Comparison of ENCODE assay signal across 9 cellular contexts in genomic region chr14:91367173-91368171, GRCh38. TPM values are rescaled to one million over a fixed set of nuclear protein-coding genes. Genes with fewer than 3 reads are reported as not detected.
DNase-seq lines count a peak whose midpoint lies in the region; ATAC-seq and TF ChIP-seq lines count a peak whose summit lies in the region.
"Had no signal": no experiment of that assay in that cellular context is flagged by ENCODE, and none has a peak within 500 bp of the region (broad histone marks: within the 10 kb centered on the region; RNA-seq: fewer than 3 reads in every experiment).

No MANE protein-coding gene starts in this region.

- H3K4me2 ChIP-seq in DND-41 (ENCODE audit: insufficient read depth, low read length) = no peak overlapping the region

- peaks cover 10% of the 10 kb centered on the region for H3K36me3 Mint-ChIP-seq in T-helper 1 cell treated with Interleukin-12 subunit alpha and Interleukin-12 subunit beta and Interleukin-4 antibody, amounts not matched to agents 30 μg/mL and 1 μg/mL, for 36 hours (ENCODE audit: low read depth)

- H4K20me1 ChIP-seq in DND-41 (ENCODE audit: insufficient read depth, low read length) = peaks cover 82% of the 10 kb centered on the region

- ATAC-seq in DND-41 (ENCODE audit: insufficient read depth, low read depth) (peak; percentile 47), GM19351 (IDR thresholded peaks at IDR 0.05; ENCODE audit: unreplicated experiment) (peak; percentile 74), HG03354 (IDR thresholded peaks at IDR 0.05; ENCODE audit: poor library complexity, severe bottlenecking, unreplicated experiment) (peak; percentile 81)

- TF ChIP-seq CTCF in DND-41 (IDR thresholded peaks at IDR 0.05; ENCODE audit: borderline replicate concordance, extremely low read depth, low read length, poor library complexity, severe bottlenecking) (no peak), choroid plexus epithelial cell (conservative IDR thresholded peaks at IDR 0.05; ENCODE audit: low read depth, low read length) (no peak)

- H3K4me3 Mint-ChIP-seq in T-helper 1 cell treated with Interleukin-12 subunit alpha and Interleukin-12 subunit beta and Interleukin-4 antibody, amounts not matched to agents 30 μg/mL and 1 μg/mL, for 36 hours = peak overlapping the region; percentile 68

- H3K4me3 ChIP-seq in DND-41 (ENCODE audit: low read depth in 1 of 2, low read length in 2 of 2) (no peak overlapping the region), choroid plexus epithelial cell (ENCODE audit: low read depth, low read length) (no peak overlapping the region)
- H3K4me3 ChIP-seq: SJSA1 had no signal

- peak; percentile 29 for DNase-seq in DND-41
- DNase-seq in choroid plexus epithelial cell (ENCODE audit: low read depth) = peak; percentile 35
- peak; percentile 65 for DNase-seq in stimulated activated CD4-positive, alpha-beta T cell treated with anti-CD3 and anti-CD28 coated beads, Interleukin-4, amount 100 ng/mL, for 24 hours
- DNase-seq in SK-N-DZ (ENCODE audit: low spot score) = no peak
- DNase-seq in retina = no peak

- no peaks in the 10 kb centered on the region; the same call in 1 of the 2 replicates for H3K36me3 ChIP-seq in DND-41 (ENCODE audit: insufficient read depth, low read length)
- H3K36me3 ChIP-seq: SJSA1 had no signal

- H3K9me3 Mint-ChIP-seq in T-helper 1 cell treated with Interleukin-12 subunit alpha and Interleukin-12 subunit beta and Interleukin-4 antibody, amounts not matched to agents 30 μg/mL and 1 μg/mL, for 36 hours = no peaks in the 10 kb centered on the region

- no peak overlapping the region for H3K9ac ChIP-seq in DND-41 (ENCODE audit: low read depth, low read length)

- peaks cover 75% of the 10 kb centered on the region for H3K4me1 Mint-ChIP-seq in T-helper 1 cell treated with Interleukin-12 subunit alpha and Interleukin-12 subunit beta and Interleukin-4 antibody, amounts not matched to agents 30 μg/mL and 1 μg/mL, for 36 hours (ENCODE audit: low read depth)

- H2AFZ ChIP-seq in DND-41 (ENCODE audit: low read depth, low read length) = no peak overlapping the region

- H3K27me3 ChIP-seq in DND-41 (ENCODE audit: insufficient read depth, low read length, poor library complexity) = no peaks in the 10 kb centered on the region
- H3K27me3 ChIP-seq: SJSA1 had no signal

- H3K27ac Mint-ChIP-seq in T-helper 1 cell treated with Interleukin-12 subunit alpha and Interleukin-12 subunit beta and Interleukin-4 antibody, amounts not matched to agents 30 μg/mL and 1 μg/mL, for 36 hours = peak overlapping the region; percentile 88

- H3K79me2 ChIP-seq in DND-41 (ENCODE audit: insufficient read depth, low read length) = peaks cover 98% of the 10 kb centered on the region

- no peaks in the 10 kb centered on the region for H3K9me3 ChIP-seq in DND-41 (ENCODE audit: insufficient read depth, low read length, severe bottlenecking)
- H3K9me3 ChIP-seq: SJSA1 had no signal

- peak overlapping the region; percentile 30 for H3K27ac ChIP-seq in DND-41 (ENCODE audit: low read length)
- H3K27ac ChIP-seq: SJSA1 had no signal

- peaks cover 38% of the 10 kb centered on the region for H3K4me1 ChIP-seq in DND-41 (ENCODE audit: insufficient read depth, low read length)
- H3K4me1 ChIP-seq: SJSA1 had no signal

- H3K27me3 Mint-ChIP-seq in T-helper 1 cell treated with Interleukin-12 subunit alpha and Interleukin-12 subunit beta and Interleukin-4 antibody, amounts not matched to agents 30 μg/mL and 1 μg/mL, for 36 hours (ENCODE audit: low read depth) = no peaks in the 10 kb centered on the region

RNA-seq across cellular contexts. Expression of gene CCDC88C, which starts 50.1 kb away (rescaled TPM):
- 3.7 and 4.2 TPM in 2 replicates for polyA plus RNA-seq in SK-N-DZ (2014; cell fraction: cytosol; rRNA removed)
- 7.4 and 8.6 TPM in 2 replicates for polyA plus RNA-seq in SK-N-DZ (2014; cell fraction: nucleus; rRNA removed)

Comparison
In these comparisons a context has a peak if more than half of its experiments do, and no peak if none do; other contexts are left out.
1. DNase-seq: peak in DND-41 (single experiment), choroid plexus epithelial cell (single experiment) and stimulated activated CD4-positive, alpha-beta T cell treated with anti-CD3 and anti-CD28 coated beads, Interleukin-4, amount 100 ng/mL, for 24 hours (single experiment); none in SK-N-DZ (single experiment) and retina (single experiment).
2. Peak in every context shown above with its lines, with median percentiles within 50 percentile points of each other: ATAC-seq.